15 cellular contexts compared by ENCODE assay signal in genomic region chr11:66569076-66569475, GRCh38. TPM values are rescaled to one million over a fixed set of nuclear protein-coding genes. Genes with fewer than 3 reads are reported as not detected.
A peak's percentile ranks its signal among the peaks of the same experiment; 100 is the strongest.
DNase-seq lines count a peak whose midpoint lies in the region; ATAC-seq and TF ChIP-seq lines count a peak whose summit lies in the region.
"Had no signal": no experiment of that assay in that cellular context is flagged by ENCODE, and none has a peak within 500 bp of the region (broad histone marks: within the 10 kb centered on the region; RNA-seq: fewer than 3 reads in every experiment).

No MANE protein-coding gene starts in this region.

- no peaks in the 10 kb centered on the region for H3K9me3 Mint-ChIP-seq in effector memory CD8-positive, alpha-beta T cell
- H3K9me3 Mint-ChIP-seq: activated naive CD8-positive, alpha-beta T cell treated with anti-CD3 and anti-CD28 coated beads, Interleukin-2, amount 10 ng/mL, durations not matched to agents 7 days and 5 days; stimulated activated naive CD8-positive, alpha-beta T cell treated with anti-CD3 and anti-CD28 coated beads, Interleukin-15, Interleukin-2, amounts not matched to agents 100 ng/mL and 50 ng/mL, for 24 hours had no signal

- no peak overlapping the region for H3K27ac Mint-ChIP-seq in effector memory CD8-positive, alpha-beta T cell
- H3K27ac Mint-ChIP-seq: activated naive CD8-positive, alpha-beta T cell treated with anti-CD3 and anti-CD28 coated beads, Interleukin-2, amount 10 ng/mL, durations not matched to agents 7 days and 5 days; stimulated activated naive CD8-positive, alpha-beta T cell treated with anti-CD3 and anti-CD28 coated beads, Interleukin-15, Interleukin-2, amounts not matched to agents 100 ng/mL and 50 ng/mL, for 24 hours had no signal

- ATAC-seq in activated CD4-positive, CD25-positive, alpha-beta regulatory T cell treated with anti-CD3 and anti-CD28 coated beads, Interleukin-2, amount 50 U/mL, for 24 hours = no peak
- no peak for ATAC-seq in HG03135 (IDR thresholded peaks at IDR 0.05; ENCODE audit: unreplicated experiment)
- ATAC-seq in effector memory CD8-positive, alpha-beta T cell (replicated peaks) = no peak

- TF ChIP-seq CTCF in ascending aorta (IDR thresholded peaks at IDR 0.05) (no peak), neural cell (IDR thresholded peaks at IDR 0.05; ENCODE audit: poor library complexity, severe bottlenecking) (no peak)

- H3K27me3 ChIP-seq in ACC112 (ENCODE audit: insufficient read depth, low read length) (no peaks in the 10 kb centered on the region), HUES64 (ENCODE audit: insufficient read depth, low read length) (no peaks in the 10 kb centered on the region), ascending aorta (no peaks in the 10 kb centered on the region), neural cell (ENCODE audit: insufficient read depth, low read depth, low read length) (no peaks in the 10 kb centered on the region)
- H3K27me3 ChIP-seq: brain microvascular endothelial cell, esophagus muscularis mucosa, ovary, right lobe of liver had no signal

- H3F3A ChIP-seq in neural cell (ENCODE audit: insufficient read depth, low read length, poor library complexity, severe bottlenecking) = no peaks in the 10 kb centered on the region

- no peaks in the 10 kb centered on the region for H3K79me2 ChIP-seq in ACC112 (ENCODE audit: control insufficient read depth, insufficient read depth, low read length, unreplicated experiment)
- no peaks in the 10 kb centered on the region for H3K79me2 ChIP-seq in neural cell (replicated peaks; ENCODE audit: insufficient read depth, low read length)

- H3K9me3 ChIP-seq in HUES64 (ENCODE audit: insufficient read depth, low read depth, low read length) (peaks cover 4% of the 10 kb centered on the region; the same call in 1 of the 2 replicates), ascending aorta (no peaks in the 10 kb centered on the region), neural cell (ENCODE audit: low read length) (no peaks in the 10 kb centered on the region)
- H3K9me3 ChIP-seq: esophagus muscularis mucosa, ovary, right lobe of liver had no signal

- H3K4me3 ChIP-seq in ACC112 (ENCODE audit: low read depth, low read length) (peak overlapping the region; percentile 78; the same call in 1 of the 2 replicates), HUES64 (ENCODE audit: low read length) (no peak overlapping the region), ascending aorta (peak overlapping the region; percentile 63 to 70), neural cell (ENCODE audit: low read length) (no peak overlapping the region)

- DNase-seq in ascending aorta (ENCODE audit: low spot score in 2 of 2) = no peak
- no peak for DNase-seq in effector memory CD8-positive, alpha-beta T cell
- DNase-seq in COLO829 (ENCODE audit: low spot score) = no peak

- H3K27ac ChIP-seq in ACC112 (ENCODE audit: low read depth, low read length) (no peak overlapping the region), HUES64 (ENCODE audit: low read depth, low read length) (peak overlapping the region; percentile 99; the same call in 1 of the 2 replicates), ascending aorta (no peak overlapping the region), neural cell (ENCODE audit: low read length) (peak overlapping the region; percentile 99)
- H3K27ac ChIP-seq: brain microvascular endothelial cell had no signal

- H3K4me1 Mint-ChIP-seq in effector memory CD8-positive, alpha-beta T cell (ENCODE audit: low read depth in 2 of 2) = peaks cover 0 to 13% of the 10 kb centered on the region in 2 donors

- intact Hi-C loops in ascending aorta (cut with DNase I) = no loop called here

- H2AFZ ChIP-seq in ACC112 (ENCODE audit: low read length, unreplicated experiment) = peak overlapping the region; percentile 70
- H2AFZ ChIP-seq in neural cell (ENCODE audit: low read depth, low read length) = no peak overlapping the region

- H3K9ac ChIP-seq in HUES64 (ENCODE audit: low read depth, low read length) (no peak overlapping the region), neural cell (ENCODE audit: low read length) (peak overlapping the region; percentile 12)

- peak overlapping the region in 1 of 2 donors; percentile 81 for H3K4me3 Mint-ChIP-seq in effector memory CD8-positive, alpha-beta T cell

- peaks cover 20 to 29% of the 10 kb centered on the region in 2 donors for H3K27me3 Mint-ChIP-seq in effector memory CD8-positive, alpha-beta T cell

- H3K4me2 ChIP-seq in neural cell (ENCODE audit: low read length) = no peak overlapping the region

- TF ChIP-seq EP300 in neural cell (conservative IDR thresholded peaks at IDR 0.05; ENCODE audit: poor library complexity, severe bottlenecking) = no peak

- 90% methylated on average over 7 of the region's 7 CpGs for whole genome bisulfite sequencing in HUES64

- no peaks in the 10 kb centered on the region for H3K36me3 Mint-ChIP-seq in effector memory CD8-positive, alpha-beta T cell (ENCODE audit: insufficient read depth)
- H3K36me3 Mint-ChIP-seq: activated naive CD8-positive, alpha-beta T cell treated with anti-CD3 and anti-CD28 coated beads, Interleukin-2, amount 10 ng/mL, durations not matched to agents 7 days and 5 days had no signal

- no peaks in the 10 kb centered on the region for H3K9me2 ChIP-seq in neural cell (ENCODE audit: insufficient read depth, low read length)

- no peak for TF ChIP-seq RAD21 in neural cell (conservative IDR thresholded peaks at IDR 0.05)

- H4K20me1 ChIP-seq in neural cell (ENCODE audit: insufficient read depth) = no peaks in the 10 kb centered on the region

- H3K36me3 ChIP-seq in ACC112 (ENCODE audit: insufficient read depth, low read length) (no peaks in the 10 kb centered on the region), HUES64 (ENCODE audit: insufficient read depth, low read length) (no peaks in the 10 kb centered on the region), ascending aorta (peaks cover 0 to 5% of the 10 kb centered on the region in 2 donors), neural cell (ENCODE audit: insufficient read depth, low read length) (no peaks in the 10 kb centered on the region)
- H3K36me3 ChIP-seq: brain microvascular endothelial cell, ovary, right lobe of liver had no signal

- H3K4me1 ChIP-seq in ACC112 (ENCODE audit: control insufficient read depth, insufficient read depth, low read length, unreplicated experiment) = no peaks in the 10 kb centered on the region
- peaks cover 14% of the 10 kb centered on the region for H3K4me1 ChIP-seq in HUES64 (ENCODE audit: insufficient read depth, low read length)
- peaks cover 3 to 5% of the 10 kb centered on the region in 2 donors for H3K4me1 ChIP-seq in ascending aorta

TF ChIP-seq in neural cell, 6 proteins besides CTCF, POLR2A, EP300 and RAD21:
- no peak for TF ChIP-seq EZH2 (IDR thresholded peaks at IDR 0.05; ENCODE audit: borderline replicate concordance, insufficient read depth, low read length, poor library complexity, severe bottlenecking)
- TF ChIP-seq POLR2AphosphoS5 (IDR thresholded peaks at IDR 0.05) = no peak
- no peak for TF ChIP-seq SMC3 (conservative IDR thresholded peaks at IDR 0.05; ENCODE audit: poor library complexity)
- no peak for TF ChIP-seq REST (IDR thresholded peaks at IDR 0.05; ENCODE audit: borderline replicate concordance)
- TF ChIP-seq MXI1 (conservative IDR thresholded peaks at IDR 0.05; ENCODE audit: poor library complexity, severe bottlenecking) = no peak
- no peak for TF ChIP-seq TAF1 (IDR thresholded peaks at IDR 0.05; ENCODE audit: low read depth)

RNA-seq across cellular contexts. Expression of gene CTSF, which starts 0.7 kb away (rescaled TPM):
- polyA plus RNA-seq in HUES64 (2013, experiment 1 of 2) = 5.7 TPM
- 7.9 TPM for polyA plus RNA-seq in HUES64 (2013, experiment 2 of 2)
- total RNA-seq in ascending aorta = 98.8 TPM
- polyA plus RNA-seq in neural cell = 2.7 and 4.2 TPM in 2 replicates
- polyA minus RNA-seq in neural cell = 0.73 and 1.0 TPM in 2 replicates

RNA-seq across cellular contexts. Expression of gene ACTN3, which starts 22.4 kb away (rescaled TPM):
- polyA plus RNA-seq in HUES64 (2013, experiment 1 of 2) = 7.9 TPM
- polyA plus RNA-seq in HUES64 (2013, experiment 2 of 2) = 10.8 TPM
- not detected for total RNA-seq in ascending aorta
- not detected in 2 replicates for polyA plus RNA-seq in neural cell
- not detected in 2 replicates for polyA minus RNA-seq in neural cell
- total RNA-seq: esophagus muscularis mucosa, liver, right lobe of liver had no signal
- polyA plus RNA-seq: liver had no signal

RNA-seq across cellular contexts. Expression of gene ZDHHC24, which starts 23.2 kb away (rescaled TPM):
- 3.1 TPM for polyA plus RNA-seq in HUES64 (2013, experiment 1 of 2)
- polyA plus RNA-seq in HUES64 (2013, experiment 2 of 2) = 3.1 TPM
- 18.0 TPM for total RNA-seq in ascending aorta
- polyA plus RNA-seq in neural cell = 14.9 and 15.9 TPM in 2 replicates
- 10.5 and 12.4 TPM in 2 replicates for polyA minus RNA-seq in neural cell

RNA-seq across cellular contexts. Expression of gene CCDC87, which starts 23.8 kb away (rescaled TPM):
- polyA plus RNA-seq in HUES64 (2013, experiment 1 of 2) = 0.45 TPM
- polyA plus RNA-seq in HUES64 (2013, experiment 2 of 2) = 0.63 TPM
- total RNA-seq in ascending aorta = 0.21 TPM
- 0.48 TPM in 1 of 2 replicates, not detected in the other for polyA plus RNA-seq in neural cell
- 1.0 and 1.2 TPM in 2 replicates for polyA minus RNA-seq in neural cell

RNA-seq across cellular contexts. Expression of gene CCS, which starts 23.9 kb away (rescaled TPM):
- 27.7 TPM for polyA plus RNA-seq in HUES64 (2013, experiment 1 of 2)
- polyA plus RNA-seq in HUES64 (2013, experiment 2 of 2) = 31.1 TPM
- 50.4 TPM for total RNA-seq in ascending aorta
- polyA plus RNA-seq in neural cell = 40.8 and 71.6 TPM in 2 replicates
- polyA minus RNA-seq in neural cell = 18.6 and 19.5 TPM in 2 replicates

Comparison
In these comparisons a context has a peak if more than half of its experiments do, and no peak if none do; other contexts are left out.
1. H3K27ac ChIP-seq: peak in HUES64 (single experiment) and neural cell (single experiment); none in ACC112 (single experiment) and ascending aorta (0 of 2).
2. H3K4me3 ChIP-seq: peak in ACC112 (single experiment) and ascending aorta (2 of 2); none in HUES64 (single experiment) and neural cell (single experiment).